Comparison of ENCODE assay signal across 26 cellular contexts in genomic region chr11:99425596-99425995, GRCh38.
DNase-seq lines count a peak whose midpoint lies in the region; ATAC-seq and TF ChIP-seq lines count a peak whose summit lies in the region.
"Had no signal": no experiment of that assay in that cellular context is flagged by ENCODE, and none has a peak within 500 bp of the region (broad histone marks: within the 10 kb centered on the region; RNA-seq: fewer than 3 reads in every experiment).

No MANE protein-coding gene starts in this region.

- H3K36me3 ChIP-seq in mesenchymal stem cell (ENCODE audit: control insufficient read depth in 1 of 2, insufficient read depth in 2 of 2, low read depth in 1 of 2, low read length in 2 of 2): no peaks in the 10 kb centered on the region
- no peaks in the 10 kb centered on the region for H3K36me3 ChIP-seq in trophoblast cell (ENCODE audit: control insufficient read depth in 1 of 2, insufficient read depth in 2 of 2, low read length in 2 of 2)
- no peaks in the 10 kb centered on the region for H3K36me3 ChIP-seq in gastrocnemius medialis
- H3K36me3 ChIP-seq: BE2C, BLaER1 had no signal

- H3K79me2 ChIP-seq in trophoblast cell (ENCODE audit: control insufficient read depth, insufficient read depth, low read length, poor library complexity): no peaks in the 10 kb centered on the region

- no peak overlapping the region for H3K4me2 ChIP-seq in mesenchymal stem cell (ENCODE audit: low read length, poor library complexity, severe bottlenecking)
- H3K4me2 ChIP-seq in trophoblast cell (ENCODE audit: low read length): no peak overlapping the region
- H3K4me2 ChIP-seq: BLaER1 had no signal

- H3K23ac ChIP-seq in mesenchymal stem cell (ENCODE audit: low read length in 2 of 2): no peak overlapping the region
- H3K23ac ChIP-seq in trophoblast cell (ENCODE audit: low read length): no peak overlapping the region

- H3K79me1 ChIP-seq in mesenchymal stem cell (replicated peaks; ENCODE audit: low read length, poor library complexity, severe bottlenecking) (no peaks in the 10 kb centered on the region), trophoblast cell (ENCODE audit: low read length) (no peaks in the 10 kb centered on the region)

- H2BK12ac ChIP-seq in mesenchymal stem cell (ENCODE audit: low read length in 2 of 2) (no peak overlapping the region), trophoblast cell (ENCODE audit: low read length) (no peak overlapping the region)

- no peak overlapping the region for H3K27ac Mint-ChIP-seq in stimulated activated naive CD8-positive, alpha-beta T cell treated with anti-CD3 and anti-CD28 coated beads, Interleukin-15, amount 100 ng/mL, for 72 hours
- H3K27ac Mint-ChIP-seq: CD14-positive monocyte; CD4-positive, alpha-beta memory T cell; CD4-positive, CD25-positive, alpha-beta regulatory T cell; CD8-positive, alpha-beta memory T cell had no signal

- H2BK120ac ChIP-seq in mesenchymal stem cell (ENCODE audit: low read depth, low read length) (no peak overlapping the region), trophoblast cell (ENCODE audit: insufficient read depth, low read length, poor library complexity) (no peak overlapping the region)

- H3K4ac ChIP-seq in mesenchymal stem cell (ENCODE audit: low read depth in 1 of 2, low read length in 2 of 2) (no peak overlapping the region), trophoblast cell (ENCODE audit: low read depth, low read length) (no peak overlapping the region)

- H2BK15ac ChIP-seq in mesenchymal stem cell (ENCODE audit: low read depth, poor library complexity, severe bottlenecking): no peak overlapping the region

- H2AFZ ChIP-seq in mesenchymal stem cell (ENCODE audit: low read depth, low read length) (no peak overlapping the region), trophoblast cell (ENCODE audit: insufficient read depth, low read length, poor library complexity) (no peak overlapping the region)

- no peak for TF ChIP-seq CTCF in gastrocnemius medialis (IDR thresholded peaks at IDR 0.05 in 4 of 5, conservative IDR thresholded peaks at IDR 0.05 in 1 of 5)

- TF ChIP-seq POLR2A in gastrocnemius medialis (IDR thresholded peaks at IDR 0.05): no peak

- H2AK5ac ChIP-seq in mesenchymal stem cell (ENCODE audit: low read length, severe bottlenecking): no peak overlapping the region
- H2AK5ac ChIP-seq in trophoblast cell (ENCODE audit: low read length): no peak overlapping the region

- no peak overlapping the region for H3K4me3 Mint-ChIP-seq in stimulated activated naive CD8-positive, alpha-beta T cell treated with anti-CD3 and anti-CD28 coated beads, Interleukin-15, amount 100 ng/mL, for 72 hours
- H3K4me3 Mint-ChIP-seq: CD14-positive monocyte; CD4-positive, alpha-beta memory T cell; CD4-positive, CD25-positive, alpha-beta regulatory T cell; CD8-positive, alpha-beta memory T cell had no signal

- H3K18ac ChIP-seq in mesenchymal stem cell (ENCODE audit: low read depth in 1 of 2, low read length in 2 of 2): peak overlapping the region in 1 of 2 experiments; percentile 43
- no peak overlapping the region for H3K18ac ChIP-seq in trophoblast cell (ENCODE audit: low read length)

- intact Hi-C loops in gastrocnemius medialis (cut with DNase I; ENCODE audit: low total_unique reads): no loop called here

- no peak overlapping the region for H2BK5ac ChIP-seq in mesenchymal stem cell (ENCODE audit: low read depth, low read length, poor library complexity, severe bottlenecking)
- no peak overlapping the region for H2BK5ac ChIP-seq in trophoblast cell (ENCODE audit: low read depth, low read length, poor library complexity)

- no peaks in the 10 kb centered on the region for H3K4me1 Mint-ChIP-seq in stimulated activated naive CD8-positive, alpha-beta T cell treated with anti-CD3 and anti-CD28 coated beads, Interleukin-15, amount 100 ng/mL, for 72 hours
- H3K4me1 Mint-ChIP-seq: CD14-positive monocyte; CD4-positive, alpha-beta memory T cell; CD4-positive, CD25-positive, alpha-beta regulatory T cell; CD8-positive, alpha-beta memory T cell had no signal

- H3K27ac ChIP-seq in mesenchymal stem cell (ENCODE audit: low read length, poor library complexity, severe bottlenecking) (no peak overlapping the region), trophoblast cell (ENCODE audit: low read depth, low read length) (no peak overlapping the region), gastrocnemius medialis (peak overlapping the region in 3 of 4 donors; percentile 62 to 81 (median 75))
- H3K27ac ChIP-seq: BLaER1 had no signal

- peaks cover 2% of the 10 kb centered on the region for H3K4me1 ChIP-seq in mesenchymal stem cell (ENCODE audit: control insufficient read depth, insufficient read depth, low read depth, low read length)
- no peaks in the 10 kb centered on the region for H3K4me1 ChIP-seq in trophoblast cell (ENCODE audit: control insufficient read depth in 1 of 2, insufficient read depth in 2 of 2, low read length in 2 of 2)
- no peaks in the 10 kb centered on the region for H3K4me1 ChIP-seq in gastrocnemius medialis
- H3K4me1 ChIP-seq: BE2C, BLaER1 had no signal

- ATAC-seq in stimulated activated naive CD8-positive, alpha-beta T cell treated with anti-CD3 and anti-CD28 coated beads, Interleukin-15, Interleukin-2, amounts not matched to agents 100 U/mL and 50 U/mL, for 24 hours: peak; percentile 9
- ATAC-seq in stimulated activated naive CD8-positive, alpha-beta T cell treated with anti-CD3 and anti-CD28 coated beads, Interleukin-15, amount 100 ng/mL, for 72 hours: no peak
- ATAC-seq in gastrocnemius medialis: peak in 1 of 2 donors; percentile 47
- ATAC-seq: GM12878 had no signal

- in situ Hi-C loops in gastrocnemius medialis (cut with MboI; ENCODE audit: low sequenced_read_pairs in 4 of 4): no loop called here

- no peak overlapping the region for H4K8ac ChIP-seq in mesenchymal stem cell (ENCODE audit: low read length)
- H4K8ac ChIP-seq in trophoblast cell (ENCODE audit: low read depth, low read length): no peak overlapping the region

- no peak for DNase-seq in stimulated activated naive CD8-positive, alpha-beta T cell treated with anti-CD3 and anti-CD28 coated beads, Interleukin-15, Interleukin-2, amounts not matched to agents 100 U/mL and 50 U/mL, for 24 hours
- DNase-seq in stimulated activated naive CD8-positive, alpha-beta T cell treated with anti-CD3 and anti-CD28 coated beads, Interleukin-15, amount 100 ng/mL, for 72 hours: no peak
- DNase-seq in mesenchymal stem cell: no peak
- DNase-seq in trophoblast cell: no peak
- peak; percentile 11 to 41 for DNase-seq in gastrocnemius medialis
- DNase-seq in inferior parietal cortex (ENCODE audit: extremely low spot score): no peak
- DNase-seq in dedifferentiated amniotic fluid mesenchymal stem cell (ENCODE audit: extremely low spot score): no peak
- no peak for DNase-seq in NCI-H82 (lab: John Stamatoyannopoulos, UW)
- DNase-seq: 8988T; ACHN; BE2C; C1 segment of cervical spinal cord; CD4-positive, alpha-beta memory T cell; CD4-positive, CD25-positive, alpha-beta regulatory T cell; CD8-positive, alpha-beta memory T cell; COR-L47; DMS 273 treated with DMSO at 0.1 percent for 48 hours; DMS153; DMS53; DMS79; DND-41; EL; GDM1 had no signal

- H3K27me3 ChIP-seq in mesenchymal stem cell (ENCODE audit: control insufficient read depth in 1 of 2, insufficient read depth in 1 of 2, low read length in 2 of 2): no peaks in the 10 kb centered on the region
- H3K27me3 ChIP-seq in trophoblast cell (ENCODE audit: insufficient read depth, low read length): no peaks in the 10 kb centered on the region
- no peaks in the 10 kb centered on the region for H3K27me3 ChIP-seq in gastrocnemius medialis
- H3K27me3 ChIP-seq: BE2C, BLaER1 had no signal

- H4K91ac ChIP-seq in mesenchymal stem cell (ENCODE audit: low read length): peak overlapping the region; percentile 68
- no peak overlapping the region for H4K91ac ChIP-seq in trophoblast cell (ENCODE audit: low read depth, low read length)

- peak overlapping the region in 1 of 2 experiments; percentile 65 for H3K14ac ChIP-seq in mesenchymal stem cell (ENCODE audit: low read length in 2 of 2)
- no peak overlapping the region for H3K14ac ChIP-seq in trophoblast cell (ENCODE audit: low read length)

- no peaks in the 10 kb centered on the region for H3K27me3 Mint-ChIP-seq in stimulated activated naive CD8-positive, alpha-beta T cell treated with anti-CD3 and anti-CD28 coated beads, Interleukin-15, amount 100 ng/mL, for 72 hours
- H3K27me3 Mint-ChIP-seq: CD4-positive, alpha-beta memory T cell; CD4-positive, CD25-positive, alpha-beta regulatory T cell; CD8-positive, alpha-beta memory T cell had no signal

- peaks cover 6% of the 10 kb centered on the region for H3K9me3 ChIP-seq in mesenchymal stem cell (ENCODE audit: control insufficient read depth, low read length)
- H3K9me3 ChIP-seq in trophoblast cell (ENCODE audit: insufficient read depth, low read depth, low read length): no peaks in the 10 kb centered on the region
- no peaks in the 10 kb centered on the region for H3K9me3 ChIP-seq in gastrocnemius medialis

- H3K9me3 Mint-ChIP-seq in stimulated activated naive CD8-positive, alpha-beta T cell treated with anti-CD3 and anti-CD28 coated beads, Interleukin-15, amount 100 ng/mL, for 72 hours: peaks cover 4 to 7% of the 10 kb centered on the region in 2 donors

- no peak overlapping the region for H3K4me3 ChIP-seq in mesenchymal stem cell (ENCODE audit: insufficient read depth in 1 of 2, low read depth in 1 of 2, low read length in 2 of 2)
- peak overlapping the region; percentile 30 for H3K4me3 ChIP-seq in trophoblast cell (ENCODE audit: low read depth, low read length)
- H3K4me3 ChIP-seq in gastrocnemius medialis: no peak overlapping the region
- H3K4me3 ChIP-seq: BLaER1, GM12878 had no signal

- H4K12ac ChIP-seq in trophoblast cell (ENCODE audit: low read depth, low read length): no peak overlapping the region

- H3K9ac ChIP-seq in mesenchymal stem cell (ENCODE audit: low read length) (no peak overlapping the region), trophoblast cell (ENCODE audit: low read length) (no peak overlapping the region)
- H3K9ac ChIP-seq: BLaER1 had no signal

- WGBS in mesenchymal stem cell: no CpG with 5 or more reads among the region's 2 CpGs
- no CpG with 5 or more reads among the region's 2 CpGs for WGBS in trophoblast cell (ENCODE audit: extremely low coverage, insufficient coverage, insufficient read length)

Comparison
In these comparisons a context has a peak if more than half of its experiments do, and no peak if none do; other contexts are left out.
1. DNase-seq: peak in gastrocnemius medialis (2 of 2); none in stimulated activated naive CD8-positive, alpha-beta T cell treated with anti-CD3 and anti-CD28 coated beads, Interleukin-15, Interleukin-2, amounts not matched to agents 100 U/mL and 50 U/mL, for 24 hours (single experiment), stimulated activated naive CD8-positive, alpha-beta T cell treated with anti-CD3 and anti-CD28 coated beads, Interleukin-15, amount 100 ng/mL, for 72 hours (0 of 2), mesenchymal stem cell (single experiment), trophoblast cell (0 of 2), inferior parietal cortex (single experiment), dedifferentiated amniotic fluid mesenchymal stem cell (single experiment) and NCI-H82 (single experiment).
2. H3K27ac ChIP-seq: peak in gastrocnemius medialis (3 of 4); none in mesenchymal stem cell (single experiment) and trophoblast cell (single experiment).